ENCODE assay signal across 8 cellular contexts in the genomic region with DNA sequence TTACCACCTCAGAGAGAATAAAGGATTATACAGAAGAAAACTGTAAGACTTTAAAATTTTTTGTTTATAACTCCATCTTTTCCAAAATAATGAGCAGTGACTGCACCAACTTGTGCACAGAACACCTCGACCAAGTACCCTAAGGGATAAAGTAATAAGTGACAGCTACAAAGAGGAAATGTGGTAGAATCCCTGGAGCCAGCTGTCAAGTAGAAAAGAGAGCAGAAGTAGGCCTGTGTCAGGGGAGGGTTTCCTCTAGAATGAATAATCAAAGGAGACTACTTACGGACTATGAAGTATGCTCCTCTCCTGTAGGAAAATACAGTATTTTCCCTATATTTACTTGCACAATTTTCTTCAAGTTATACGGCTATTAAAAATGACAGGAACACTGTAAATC. TPM values are rescaled to one million over a fixed set of nuclear protein-coding genes. Genes with fewer than 3 reads are reported as not detected.
DNase-seq lines count a peak whose midpoint lies in the region; ATAC-seq and TF ChIP-seq lines count a peak whose summit lies in the region.

No MANE protein-coding gene starts in this region.

- in situ Hi-C loops in transverse colon (cut with MboI; ENCODE audit: low pct_ligation_motif_present in 1 of 4, low pct_unique_long_range_greater_than_20kb in 1 of 4, low sequenced_read_pairs in 3 of 4): no loop called here

- H3K27me3 Mint-ChIP-seq in activated T-cell treated with anti-CD3 and anti-CD28 coated beads, Interleukin-2, amount 50 U/mL, for 72 hours (ENCODE audit: low read depth): no peaks in the 10 kb centered on the region
- H3K27me3 Mint-ChIP-seq in activated CD8-positive, alpha-beta T cell treated with anti-CD3 and anti-CD28 coated beads for 36 hours: no peaks in the 10 kb centered on the region

- WGBS in transverse colon (ENCODE audit: low coverage in 1 of 2), 2 donors: 0 to 14% methylated on average over 3 of the region's 3 CpGs

- TF ChIP-seq CTCF in activated CD8-positive, alpha-beta T cell treated with anti-CD3 and anti-CD28 coated beads for 36 hours (IDR thresholded peaks at IDR 0.05): no peak
- TF ChIP-seq CTCF in left lung (IDR thresholded peaks at IDR 0.05): no peak
- no peak for TF ChIP-seq CTCF in transverse colon (IDR thresholded peaks at IDR 0.05)

- no peaks in the 10 kb centered on the region for H3K9me3 Mint-ChIP-seq in activated T-cell treated with anti-CD3 and anti-CD28 coated beads, Interleukin-2, amount 50 U/mL, for 72 hours
- H3K9me3 Mint-ChIP-seq in activated CD8-positive, alpha-beta T cell treated with anti-CD3 and anti-CD28 coated beads for 36 hours: no peaks in the 10 kb centered on the region

- CTCF ChIA-PET in activated CD8-positive, alpha-beta T cell treated with anti-CD3 and anti-CD28 coated beads for 36 hours (lab: Charles Lee): no interaction called here

- no peaks in the 10 kb centered on the region for H3K27me3 ChIP-seq in left lung
- no peaks in the 10 kb centered on the region for H3K27me3 ChIP-seq in transverse colon

- POLR2A ChIA-PET in activated CD8-positive, alpha-beta T cell treated with anti-CD3 and anti-CD28 coated beads for 36 hours (lab: Charles Lee): interaction anchor here (1.1 to 2.1 kb wide), 2 partner anchors 8 to 278 kb away, joined by 3 to 7 read pairs; no protein-coding TSS in a partner anchor

- H3K4me3 Mint-ChIP-seq in activated T-cell treated with anti-CD3 and anti-CD28 coated beads, Interleukin-2, amount 50 U/mL, for 72 hours: peak overlapping the region; percentile 91 to 95
- H3K4me3 Mint-ChIP-seq in activated CD8-positive, alpha-beta T cell treated with anti-CD3 and anti-CD28 coated beads for 36 hours: peak overlapping the region; percentile 81

- H3K27ac ChIP-seq in left lung (no peak overlapping the region), transverse colon (peak overlapping the region; percentile 92 to 95 (median 93))

- H3K4me1 ChIP-seq in left lung (peaks cover 2 to 5% of the 10 kb centered on the region in 2 donors), transverse colon (peaks cover 16 to 22% (median 19%) of the 10 kb centered on the region in 4 donors)

- no peak for TF ChIP-seq EP300 in transverse colon (IDR thresholded peaks at IDR 0.05; ENCODE audit: low read depth)

- no peak for TF ChIP-seq POLR2A in transverse colon (IDR thresholded peaks at IDR 0.05)

- H3K4me3 ChIP-seq in left lung: peak overlapping the region; percentile 62 to 80
- H3K4me3 ChIP-seq in transverse colon: peak overlapping the region; percentile 77 to 99 (median 82)

- no peak for DNase-seq in activated T-cell treated with anti-CD3 and anti-CD28 coated beads, Interleukin-2, amount 50 U/mL, for 72 hours
- DNase-seq in activated T-cell treated with anti-CD3 and anti-CD28 coated beads for 4 hours (no peak), left lung (no peak), transverse colon (no peak), ecto neural progenitor cell (ENCODE audit: low spot score) (no peak)
- DNase-seq in activated CD8-positive, alpha-beta T cell treated with anti-CD3 and anti-CD28 coated beads for 36 hours: no peak
- no peak for DNase-seq in activated effector memory CD4-positive, alpha-beta T cell treated with anti-CD3 and anti-CD28 coated beads, Interleukin-2, amount 50 U/mL, for 16 hours
- no peak for DNase-seq in effector CD8-positive, alpha-beta T cell (lab: John Stamatoyannopoulos, UW)

- intact Hi-C loops in activated CD8-positive, alpha-beta T cell treated with anti-CD3 and anti-CD28 coated beads for 36 hours (cut with micrococcal nuclease): loop anchor here (10.0 kb wide), 1 partner anchor 114 kb away; no protein-coding TSS in a partner anchor
- intact Hi-C loops in left lung (cut with DNase I) (no loop called here), transverse colon (cut with DNase I; ENCODE audit: low total_unique reads) (no loop called here)

- H3K36me3 ChIP-seq in left lung (peaks cover 4 to 9% of the 10 kb centered on the region in 2 donors), transverse colon (no peaks in the 10 kb centered on the region)

- H3K4me1 Mint-ChIP-seq in activated T-cell treated with anti-CD3 and anti-CD28 coated beads, Interleukin-2, amount 50 U/mL, for 72 hours (ENCODE audit: low read depth): peaks cover 72% of the 10 kb centered on the region
- peaks cover 47% of the 10 kb centered on the region for H3K4me1 Mint-ChIP-seq in activated CD8-positive, alpha-beta T cell treated with anti-CD3 and anti-CD28 coated beads for 36 hours (ENCODE audit: low read depth)

- H3K36me3 Mint-ChIP-seq in activated T-cell treated with anti-CD3 and anti-CD28 coated beads, Interleukin-2, amount 50 U/mL, for 72 hours (ENCODE audit: insufficient read depth in 2 of 2): peaks cover 5 to 33% of the 10 kb centered on the region in 2 donors
- peaks cover 34% of the 10 kb centered on the region for H3K36me3 Mint-ChIP-seq in activated CD8-positive, alpha-beta T cell treated with anti-CD3 and anti-CD28 coated beads for 36 hours (ENCODE audit: low read depth)

- H3K27ac Mint-ChIP-seq in activated T-cell treated with anti-CD3 and anti-CD28 coated beads, Interleukin-2, amount 50 U/mL, for 72 hours: peak overlapping the region; percentile 88
- H3K27ac Mint-ChIP-seq in activated CD8-positive, alpha-beta T cell treated with anti-CD3 and anti-CD28 coated beads for 36 hours: peak overlapping the region; percentile 90

- H3K9me3 ChIP-seq in left lung (no peaks in the 10 kb centered on the region), transverse colon (no peaks in the 10 kb centered on the region)

- no peak for ATAC-seq in activated T-cell treated with anti-CD3 and anti-CD28 coated beads, Interleukin-2, amount 50 U/mL, for 72 hours (replicated peaks in 1 of 2)
- no peak for ATAC-seq in activated CD8-positive, alpha-beta T cell treated with anti-CD3 and anti-CD28 coated beads for 36 hours
- no peak for ATAC-seq in left lung

RNA-seq across cellular contexts. Expression of gene EIF1AX, which starts 1.2 kb away (rescaled TPM):
- total RNA-seq in activated T-cell treated with anti-CD3 and anti-CD28 coated beads, Interleukin-2, amount 50 U/mL, for 72 hours: 100 to 1,000 TPM in 1 of 2 donors, 10 to 100 TPM in 1; 66.1 to 117 TPM
- total RNA-seq in activated CD8-positive, alpha-beta T cell treated with anti-CD3 and anti-CD28 coated beads for 36 hours: 100 to 1,000 TPM; 138 to 147 TPM
- total RNA-seq in left lung (10 to 100 TPM; 87.4 to 97.2 TPM), transverse colon (10 to 100 TPM; 10.7 to 45.9 (median 19.9) TPM)

RNA-seq across cellular contexts. Expression of gene MAP7D2, which starts 23.7 kb away (rescaled TPM):
- under 1 TPM; 0.12 to 0.96 TPM for total RNA-seq in activated T-cell treated with anti-CD3 and anti-CD28 coated beads, Interleukin-2, amount 50 U/mL, for 72 hours
- under 1 TPM; 0.20 to 0.63 TPM for total RNA-seq in activated CD8-positive, alpha-beta T cell treated with anti-CD3 and anti-CD28 coated beads for 36 hours
- total RNA-seq in left lung (1 to 10 TPM in 1 of 2 donors, under 1 TPM in 1; 0.45 to 1.5 TPM), transverse colon (1 to 10 TPM in 3 of 4 donors, not detected in 1; 2.1 to 4.4 (median 2.2) TPM)

Comparison
In these comparisons a context has a peak if more than half of its experiments do, and no peak if none do; other contexts are left out.
1. H3K27ac ChIP-seq: peak in transverse colon (4 of 4); none in left lung (0 of 2).